ENCODE assay signal across 8 cellular contexts in the genomic region with DNA sequence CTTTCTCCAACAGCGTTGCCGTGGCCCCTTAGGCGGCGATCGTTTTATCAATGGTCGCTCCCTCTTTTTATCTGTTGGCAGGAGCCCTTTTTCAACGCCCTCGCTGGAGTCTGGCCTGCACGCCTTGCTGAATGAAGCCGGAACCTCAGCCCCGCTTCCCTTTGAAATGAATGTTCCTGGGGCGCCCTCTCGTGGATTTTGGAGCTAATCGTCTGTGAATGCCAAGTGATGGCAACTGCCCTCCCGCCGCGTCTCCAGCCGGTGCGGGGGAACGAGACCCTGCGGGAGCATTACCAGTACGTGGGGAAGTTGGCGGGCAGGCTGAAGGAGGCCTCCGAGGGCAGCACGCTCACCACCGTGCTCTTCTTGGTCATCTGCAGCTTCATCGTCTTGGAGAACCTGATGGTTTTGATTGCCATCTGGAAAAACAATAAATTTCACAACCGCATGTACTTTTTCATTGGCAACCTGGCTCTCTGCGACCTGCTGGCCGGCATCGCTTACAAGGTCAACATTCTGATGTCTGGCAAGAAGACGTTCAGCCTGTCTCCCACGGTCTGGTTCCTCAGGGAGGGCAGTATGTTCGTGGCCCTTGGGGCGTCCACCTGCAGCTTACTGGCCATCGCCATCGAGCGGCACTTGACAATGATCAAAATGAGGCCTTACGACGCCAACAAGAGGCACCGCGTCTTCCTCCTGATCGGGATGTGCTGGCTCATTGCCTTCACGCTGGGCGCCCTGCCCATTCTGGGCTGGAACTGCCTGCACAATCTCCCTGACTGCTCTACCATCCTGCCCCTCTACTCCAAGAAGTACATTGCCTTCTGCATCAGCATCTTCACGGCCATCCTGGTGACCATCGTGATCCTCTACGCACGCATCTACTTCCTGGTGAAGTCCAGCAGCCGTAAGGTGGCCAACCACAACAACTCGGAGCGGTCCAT. TPM values are rescaled to one million over a fixed set of nuclear protein-coding genes. Genes with fewer than 3 reads are reported as not detected.
A peak's percentile ranks its signal among the peaks of the same experiment; 100 is the strongest.
DNase-seq lines count a peak whose midpoint lies in the region; ATAC-seq and TF ChIP-seq lines count a peak whose summit lies in the region.

No MANE protein-coding gene starts in this region.

- H3K4me3 Mint-ChIP-seq in glutamatergic neuron (ENCODE audit: unreplicated experiment) (no peak overlapping the region), type B pancreatic cell (peak overlapping the region; percentile 74)

- H3K9me3 ChIP-seq in SK-N-MC (ENCODE audit: low read depth, low read length): no peaks in the 10 kb centered on the region

- CTCF ChIA-PET in AG04449 (lab: Yijun Ruan, JAX): interaction anchor here (0.6 to 6.9 kb wide), 29 partner anchors 9 to 1052 kb away, joined by 3 to 103 read pairs (median 4); no protein-coding TSS in a partner anchor

- H3K27me3 Mint-ChIP-seq in glutamatergic neuron (ENCODE audit: unreplicated experiment) (peaks cover 3% of the 10 kb centered on the region), type B pancreatic cell (peaks cover 8% of the 10 kb centered on the region)

- POLR2A ChIA-PET in AG04449 (lab: Yijun Ruan, JAX): interaction anchor here (0.7 kb wide), 1 partner anchor 364 kb away, joined by 3 read pairs; no protein-coding TSS in a partner anchor

- H3K4me3 ChIP-seq in AG04449 (ENCODE audit: low read depth, low read length) (peak overlapping the region; percentile 34; the same call in 1 of the 2 replicates), SK-N-MC (peak overlapping the region; percentile 72)

- H3K4me1 Mint-ChIP-seq in glutamatergic neuron (ENCODE audit: low read depth, unreplicated experiment): peaks cover 8% of the 10 kb centered on the region
- peaks cover 30% of the 10 kb centered on the region for H3K4me1 Mint-ChIP-seq in type B pancreatic cell (ENCODE audit: unreplicated experiment)

- no peaks in the 10 kb centered on the region for H3K36me3 ChIP-seq in SK-N-MC (ENCODE audit: insufficient read depth, low read length)

- ATAC-seq in GM18868 (IDR thresholded peaks at IDR 0.05; ENCODE audit: unreplicated experiment): peak; percentile 66

- H3K9ac ChIP-seq in SK-N-MC (ENCODE audit: insufficient read length): no peak overlapping the region

- H3K36me3 Mint-ChIP-seq in glutamatergic neuron (ENCODE audit: unreplicated experiment) (no peaks in the 10 kb centered on the region), type B pancreatic cell (peaks cover 30% of the 10 kb centered on the region)

- H3K27ac Mint-ChIP-seq in glutamatergic neuron (ENCODE audit: unreplicated experiment) (no peak overlapping the region), type B pancreatic cell (peak overlapping the region; percentile 51)

- H3K27ac ChIP-seq in SK-N-MC: no peak overlapping the region

- peaks cover 3% of the 10 kb centered on the region for H3K9me3 Mint-ChIP-seq in glutamatergic neuron (ENCODE audit: unreplicated experiment)
- no peaks in the 10 kb centered on the region for H3K9me3 Mint-ChIP-seq in type B pancreatic cell

- TF ChIP-seq CTCF in AG04449 (IDR thresholded peaks at IDR 0.05; ENCODE audit: insufficient read depth, low read length, missing control alignments): peak; percentile 79
- peak; percentile 73 for TF ChIP-seq CTCF in glutamatergic neuron (IDR thresholded peaks at IDR 0.05; ENCODE audit: partially characterized antibody, unreplicated experiment)
- TF ChIP-seq CTCF in type B pancreatic cell (conservative IDR thresholded peaks at IDR 0.05): peak; percentile 94

- DNase-seq in AG04449 (ENCODE audit: low read depth, low spot score) (no peak), LoVo (ENCODE audit: low spot score) (peak; percentile 68), SK-N-MC (ENCODE audit: low read depth, low spot score) (no peak), glutamatergic neuron (peak; percentile 93), pons (ENCODE audit: low spot score) (peak; percentile 85), type B pancreatic cell (ENCODE audit: extremely low spot score, unreplicated experiment) (peak; percentile 90)
- peak; percentile 81 for DNase-seq in activated naive CD4-positive, alpha-beta T cell treated with anti-CD3 and anti-CD28 coated beads, Interleukin-2, amount 50 U/mL, for 16 hours

RNA-seq across cellular contexts. Expression of gene S1PR3, which starts 10.0 kb away (rescaled TPM):
- total RNA-seq in glutamatergic neuron (ENCODE audit: unreplicated experiment) (2.9 TPM), type B pancreatic cell (ENCODE audit: low replicate concordance) (9.3 and 37.9 TPM in 2 replicates)

Comparison
In these comparisons a context has a peak if more than half of its experiments do, and no peak if none do; other contexts are left out.
1. DNase-seq: peak in LoVo (single experiment), activated naive CD4-positive, alpha-beta T cell treated with anti-CD3 and anti-CD28 coated beads, Interleukin-2, amount 50 U/mL, for 16 hours (single experiment), glutamatergic neuron (single experiment), pons (single experiment) and type B pancreatic cell (single experiment); none in AG04449 (single experiment) and SK-N-MC (single experiment).
2. Peak in every context shown above with its lines, with median percentiles within 50 percentile points of each other: CTCF ChIP-seq.